ENCODE assay signal across 2 cellular contexts in the genomic region with DNA sequence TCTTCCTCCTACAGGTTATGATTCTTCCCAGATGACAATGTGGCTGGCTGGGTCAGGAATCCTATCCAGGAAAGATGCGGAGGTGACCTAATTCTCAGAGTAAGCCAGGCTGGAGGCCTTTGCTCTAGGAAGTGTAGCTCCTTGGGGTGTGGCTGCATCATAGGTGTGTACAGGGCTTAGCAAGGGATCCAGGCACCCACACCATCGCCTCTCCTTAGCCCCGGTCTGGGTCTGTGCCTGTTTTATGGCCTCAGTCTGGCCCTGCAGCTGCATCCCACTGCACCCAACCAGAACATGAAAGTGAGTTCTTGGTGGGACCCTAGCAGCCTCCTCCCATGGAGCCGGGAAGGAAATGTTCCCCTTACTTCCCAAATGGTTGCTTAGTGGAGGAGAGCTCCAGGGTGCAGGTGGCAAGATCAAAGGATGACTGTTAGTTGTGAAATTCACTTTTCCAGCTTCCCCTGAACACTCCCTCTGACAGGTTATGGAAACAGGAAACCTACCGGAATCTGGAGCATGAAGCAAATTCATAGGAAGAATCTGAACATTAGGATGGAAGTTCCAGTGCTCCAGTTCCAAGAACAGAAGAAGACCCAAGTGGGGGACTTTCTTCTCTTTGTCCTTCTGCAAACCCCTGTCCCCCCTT.
A peak's percentile ranks its signal among the peaks of the same experiment; 100 is the strongest.
TF ChIP-seq lines count a peak whose summit lies in the region.

No MANE protein-coding gene starts in this region.

TF ChIP-seq in GM23338, 12 proteins besides CTCF, POLR2A, EP300 and RAD21 (continues in another document):
- TF ChIP-seq EZH2 (IDR thresholded peaks at IDR 0.05; ENCODE audit: low read depth, unreplicated experiment) = no peak
- no peak for TF ChIP-seq EZH2phosphoT487 (IDR thresholded peaks at IDR 0.05; ENCODE audit: unreplicated experiment)
- no peak for TF ChIP-seq ZNF114 (CRISPR knock-in tag; IDR thresholded peaks at IDR 0.05)
- TF ChIP-seq, protein P1, sequence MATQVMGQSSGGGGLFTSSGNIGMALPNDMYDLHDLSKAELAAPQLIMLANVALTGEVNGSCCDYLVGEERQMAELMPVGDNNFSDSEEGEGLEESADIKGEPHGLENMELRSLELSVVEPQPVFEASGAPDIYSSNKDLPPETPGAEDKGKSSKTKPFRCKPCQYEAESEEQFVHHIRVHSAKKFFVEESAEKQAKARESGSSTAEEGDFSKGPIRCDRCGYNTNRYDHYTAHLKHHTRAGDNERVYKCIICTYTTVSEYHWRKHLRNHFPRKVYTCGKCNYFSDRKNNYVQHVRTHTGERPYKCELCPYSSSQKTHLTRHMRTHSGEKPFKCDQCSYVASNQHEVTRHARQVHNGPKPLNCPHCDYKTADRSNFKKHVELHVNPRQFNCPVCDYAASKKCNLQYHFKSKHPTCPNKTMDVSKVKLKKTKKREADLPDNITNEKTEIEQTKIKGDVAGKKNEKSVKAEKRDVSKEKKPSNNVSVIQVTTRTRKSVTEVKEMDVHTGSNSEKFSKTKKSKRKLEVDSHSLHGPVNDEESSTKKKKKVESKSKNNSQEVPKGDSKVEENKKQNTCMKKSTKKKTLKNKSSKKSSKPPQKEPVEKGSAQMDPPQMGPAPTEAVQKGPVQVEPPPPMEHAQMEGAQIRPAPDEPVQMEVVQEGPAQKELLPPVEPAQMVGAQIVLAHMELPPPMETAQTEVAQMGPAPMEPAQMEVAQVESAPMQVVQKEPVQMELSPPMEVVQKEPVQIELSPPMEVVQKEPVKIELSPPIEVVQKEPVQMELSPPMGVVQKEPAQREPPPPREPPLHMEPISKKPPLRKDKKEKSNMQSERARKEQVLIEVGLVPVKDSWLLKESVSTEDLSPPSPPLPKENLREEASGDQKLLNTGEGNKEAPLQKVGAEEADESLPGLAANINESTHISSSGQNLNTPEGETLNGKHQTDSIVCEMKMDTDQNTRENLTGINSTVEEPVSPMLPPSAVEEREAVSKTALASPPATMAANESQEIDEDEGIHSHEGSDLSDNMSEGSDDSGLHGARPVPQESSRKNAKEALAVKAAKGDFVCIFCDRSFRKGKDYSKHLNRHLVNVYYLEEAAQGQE (IDR thresholded peaks at IDR 0.05; ENCODE audit: unreplicated experiment) = no peak
- TF ChIP-seq POLR2AphosphoS5 (IDR thresholded peaks at IDR 0.05; ENCODE audit: low read depth) = no peak
- TF ChIP-seq STAT1 (IDR thresholded peaks at IDR 0.05; ENCODE audit: unreplicated experiment) = no peak
- no peak for TF ChIP-seq NANOG (IDR thresholded peaks at IDR 0.05; ENCODE audit: borderline replicate concordance)
- TF ChIP-seq, protein P2, sequence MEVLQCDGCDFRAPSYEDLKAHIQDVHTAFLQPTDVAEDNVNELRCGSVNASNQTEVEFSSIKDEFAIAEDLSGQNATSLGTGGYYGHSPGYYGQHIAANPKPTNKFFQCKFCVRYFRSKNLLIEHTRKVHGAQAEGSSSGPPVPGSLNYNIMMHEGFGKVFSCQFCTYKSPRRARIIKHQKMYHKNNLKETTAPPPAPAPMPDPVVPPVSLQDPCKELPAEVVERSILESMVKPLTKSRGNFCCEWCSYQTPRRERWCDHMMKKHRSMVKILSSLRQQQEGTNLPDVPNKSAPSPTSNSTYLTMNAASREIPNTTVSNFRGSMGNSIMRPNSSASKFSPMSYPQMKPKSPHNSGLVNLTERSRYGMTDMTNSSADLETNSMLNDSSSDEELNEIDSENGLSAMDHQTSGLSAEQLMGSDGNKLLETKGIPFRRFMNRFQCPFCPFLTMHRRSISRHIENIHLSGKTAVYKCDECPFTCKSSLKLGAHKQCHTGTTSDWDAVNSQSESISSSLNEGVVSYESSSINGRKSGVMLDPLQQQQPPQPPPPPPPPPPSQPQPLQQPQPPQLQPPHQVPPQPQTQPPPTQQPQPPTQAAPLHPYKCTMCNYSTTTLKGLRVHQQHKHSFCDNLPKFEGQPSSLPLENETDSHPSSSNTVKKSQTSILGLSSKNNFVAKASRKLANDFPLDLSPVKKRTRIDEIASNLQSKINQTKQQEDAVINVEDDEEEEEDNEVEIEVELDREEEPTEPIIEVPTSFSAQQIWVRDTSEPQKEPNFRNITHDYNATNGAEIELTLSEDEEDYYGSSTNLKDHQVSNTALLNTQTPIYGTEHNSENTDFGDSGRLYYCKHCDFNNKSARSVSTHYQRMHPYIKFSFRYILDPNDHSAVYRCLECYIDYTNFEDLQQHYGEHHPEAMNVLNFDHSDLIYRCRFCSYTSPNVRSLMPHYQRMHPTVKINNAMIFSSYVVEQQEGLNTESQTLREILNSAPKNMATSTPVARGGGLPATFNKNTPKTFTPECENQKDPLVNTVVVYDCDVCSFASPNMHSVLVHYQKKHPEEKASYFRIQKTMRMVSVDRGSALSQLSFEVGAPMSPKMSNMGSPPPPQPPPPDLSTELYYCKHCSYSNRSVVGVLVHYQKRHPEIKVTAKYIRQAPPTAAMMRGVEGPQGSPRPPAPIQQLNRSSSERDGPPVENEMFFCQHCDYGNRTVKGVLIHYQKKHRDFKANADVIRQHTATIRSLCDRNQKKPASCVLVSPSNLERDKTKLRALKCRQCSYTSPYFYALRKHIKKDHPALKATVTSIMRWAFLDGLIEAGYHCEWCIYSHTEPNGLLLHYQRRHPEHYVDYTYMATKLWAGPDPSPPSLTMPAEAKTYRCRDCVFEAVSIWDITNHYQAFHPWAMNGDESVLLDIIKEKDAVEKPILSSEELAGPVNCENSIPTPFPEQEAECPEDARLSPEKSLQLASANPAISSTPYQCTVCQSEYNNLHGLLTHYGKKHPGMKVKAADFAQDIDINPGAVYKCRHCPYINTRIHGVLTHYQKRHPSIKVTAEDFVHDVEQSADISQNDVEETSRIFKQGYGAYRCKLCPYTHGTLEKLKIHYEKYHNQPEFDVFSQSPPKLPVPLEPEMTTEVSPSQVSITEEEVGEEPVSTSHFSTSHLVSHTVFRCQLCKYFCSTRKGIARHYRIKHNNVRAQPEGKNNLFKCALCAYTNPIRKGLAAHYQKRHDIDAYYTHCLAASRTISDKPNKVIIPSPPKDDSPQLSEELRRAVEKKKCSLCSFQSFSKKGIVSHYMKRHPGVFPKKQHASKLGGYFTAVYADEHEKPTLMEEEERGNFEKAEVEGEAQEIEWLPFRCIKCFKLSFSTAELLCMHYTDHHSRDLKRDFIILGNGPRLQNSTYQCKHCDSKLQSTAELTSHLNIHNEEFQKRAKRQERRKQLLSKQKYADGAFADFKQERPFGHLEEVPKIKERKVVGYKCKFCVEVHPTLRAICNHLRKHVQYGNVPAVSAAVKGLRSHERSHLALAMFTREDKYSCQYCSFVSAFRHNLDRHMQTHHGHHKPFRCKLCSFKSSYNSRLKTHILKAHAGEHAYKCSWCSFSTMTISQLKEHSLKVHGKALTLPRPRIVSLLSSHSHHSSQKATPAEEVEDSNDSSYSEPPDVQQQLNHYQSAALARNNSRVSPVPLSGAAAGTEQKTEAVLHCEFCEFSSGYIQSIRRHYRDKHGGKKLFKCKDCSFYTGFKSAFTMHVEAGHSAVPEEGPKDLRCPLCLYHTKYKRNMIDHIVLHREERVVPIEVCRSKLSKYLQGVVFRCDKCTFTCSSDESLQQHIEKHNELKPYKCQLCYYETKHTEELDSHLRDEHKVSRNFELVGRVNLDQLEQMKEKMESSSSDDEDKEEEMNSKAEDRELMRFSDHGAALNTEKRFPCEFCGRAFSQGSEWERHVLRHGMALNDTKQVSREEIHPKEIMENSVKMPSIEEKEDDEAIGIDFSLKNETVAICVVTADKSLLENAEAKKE (CRISPR knock-in tag; IDR thresholded peaks at IDR 0.05) = no peak

TF ChIP-seq in HepG2, 621 proteins besides CTCF, POLR2A, EP300 and RAD21:
- TF ChIP-seq ZNF556 (CRISPR knock-in tag; IDR thresholded peaks at IDR 0.05; ENCODE audit: borderline replicate concordance) (no peak), TCF7 (IDR thresholded peaks at IDR 0.05; ENCODE audit: low read depth) (peak; percentile 46; the same call in 1 of the 2 replicates), CEBPB (IDR thresholded peaks at IDR 0.05; ENCODE audit: borderline replicate concordance, low read depth, low read length) (peak; percentile 21; the same call in 1 of the 2 replicates)
